20 cellular contexts compared by ENCODE assay signal in genomic region chr17:75061055-75061438, GRCh38.
"Had no signal": no experiment of that assay in that cellular context is flagged by ENCODE, and none has a peak within 500 bp of the region (broad histone marks: within the 10 kb centered on the region; RNA-seq: fewer than 3 reads in every experiment).

No MANE protein-coding gene starts in this region.

- H3K9me3 ChIP-seq: heart left ventricle, mucosa of descending colon, pancreas, SK-N-SH had no signal

- H3K9ac ChIP-seq: SK-N-SH had no signal

- DNase-seq: activated CD4-positive, alpha-beta memory T cell treated with anti-CD3 and anti-CD28 coated beads, Interleukin-2, amount 10 ng/mL, durations not matched to agents 7 days and 5 days; activated CD4-positive, alpha-beta T cell treated with anti-CD3 and anti-CD28 coated beads for 48 hours; activated CD4-positive, CD25-positive, alpha-beta regulatory T cell; activated CD8-positive, alpha-beta memory T cell treated with anti-CD3 and anti-CD28 coated beads, Interleukin-2, amount 10 ng/mL, durations not matched to agents 7 days and 5 days; activated naive CD8-positive, alpha-beta T cell treated with anti-CD3 and anti-CD28 coated beads, Interleukin-2, amount 10 ng/mL, durations not matched to agents 7 days and 5 days; anterior cingulate cortex; caudate nucleus; foreskin keratinocyte; immature natural killer cell; kidney glomerular epithelial cell; mucosa of descending colon; naive B cell; SK-N-SH; stimulated activated naive CD8-positive, alpha-beta T cell treated with anti-CD3 and anti-CD28 coated beads, Interleukin-15, Interleukin-2, amounts not matched to agents 100 U/mL and 50 U/mL, for 24 hours; T-cell; T-helper 9 cell; trophoblast cell had no signal

- H3K4me1 ChIP-seq: foreskin keratinocyte, pancreas had no signal

- H3K27me3 ChIP-seq: foreskin keratinocyte, heart left ventricle, pancreas had no signal

- H3K4me2 ChIP-seq: SK-N-SH had no signal

- ATAC-seq: activated CD8-positive, alpha-beta memory T cell treated with anti-CD3 and anti-CD28 coated beads, Interleukin-2, amount 10 ng/mL, durations not matched to agents 7 days and 5 days; foreskin keratinocyte; mucosa of descending colon; stimulated activated naive CD8-positive, alpha-beta T cell treated with anti-CD3 and anti-CD28 coated beads, Interleukin-15, Interleukin-2, amounts not matched to agents 100 U/mL and 50 U/mL, for 24 hours; T-cell had no signal

- FAIRE-seq: pancreas had no signal

- H3K27ac ChIP-seq: foreskin keratinocyte, pancreas had no signal

- H3K4me3 ChIP-seq: heart left ventricle, mucosa of descending colon, pancreas, skin epidermis had no signal
